In the genomic region with DNA sequence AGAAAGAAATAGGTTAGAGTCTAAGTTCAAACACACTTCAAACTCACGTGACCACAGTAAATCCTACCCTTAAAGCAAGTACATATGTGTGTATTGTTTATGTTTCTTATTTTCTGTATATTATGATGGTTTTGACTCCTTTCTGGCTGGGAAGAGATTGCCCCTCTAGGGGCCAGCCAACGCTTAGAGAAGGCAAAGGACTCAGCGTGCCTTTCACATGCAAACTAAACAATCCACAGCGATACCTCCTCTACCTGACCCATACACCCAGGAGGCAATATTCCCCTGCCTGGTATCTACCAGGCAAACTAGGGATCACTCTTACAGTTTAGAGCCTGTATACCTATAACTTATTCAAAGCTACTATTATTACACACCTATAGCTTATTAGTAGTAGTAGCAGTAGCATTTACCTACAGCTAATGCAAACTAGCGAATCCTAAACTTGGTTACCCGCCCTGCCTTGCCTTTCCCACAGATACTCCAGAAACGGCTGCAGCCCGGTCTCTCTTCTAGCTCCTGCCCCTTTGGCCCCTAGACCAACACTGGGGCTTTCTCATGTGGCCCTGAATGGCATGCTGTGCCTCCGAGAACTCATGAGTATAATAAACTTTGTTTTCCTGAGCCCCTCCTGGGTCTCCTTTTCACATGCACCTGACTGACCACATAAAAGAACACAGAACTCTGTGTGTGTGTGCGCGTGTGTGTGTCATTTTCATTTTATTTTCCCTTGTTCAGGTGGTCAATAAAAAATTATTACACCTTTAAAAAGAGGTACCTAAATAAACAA, we compare ENCODE assay signal across 14 cellular contexts. TPM values are rescaled to one million over a fixed set of nuclear protein-coding genes. Genes with fewer than 3 reads are reported as not detected.
DNase-seq lines count a peak whose midpoint lies in the region; ATAC-seq, FAIRE-seq and TF ChIP-seq lines count a peak whose summit lies in the region.
"Had no signal": no experiment of that assay in that cellular context is flagged by ENCODE, and none has a peak within 500 bp of the region (broad histone marks: within the 10 kb centered on the region; RNA-seq: fewer than 3 reads in every experiment).

No MANE protein-coding gene starts in this region.

- H3K9me3 ChIP-seq in endocrine pancreas (ENCODE audit: control insufficient read depth, low read length) = no peaks in the 10 kb centered on the region
- H3K9me3 ChIP-seq in neural cell (ENCODE audit: low read length) = no peaks in the 10 kb centered on the region

- peaks cover 33% of the 10 kb centered on the region for H3K4me1 ChIP-seq in endocrine pancreas (ENCODE audit: control insufficient read depth, insufficient read depth, low read length)

- DNase-seq in Calu3 (no peak), NCI-H1417 treated with DMSO at 0.1 percent for 48 hours (lab: John Stamatoyannopoulos, UW) (peak; percentile 24), head of caudate nucleus (no peak), urothelium cell line (ENCODE audit: low spot score) (no peak)
- DNase-seq: central memory CD4-positive, alpha-beta T cell; DMS 273 treated with DMSO at 0.1 percent for 48 hours; left cardiac atrium; NCI-H1436; T1000 had no signal

- CTCF ChIA-PET in Calu3 (lab: Charles Lee) = no interaction called here

- TF ChIP-seq EP300 in neural cell (conservative IDR thresholded peaks at IDR 0.05; ENCODE audit: poor library complexity, severe bottlenecking) = no peak

- TF ChIP-seq CTCF in Calu3 (IDR thresholded peaks at IDR 0.05; ENCODE audit: unreplicated experiment) (no peak), neural cell (IDR thresholded peaks at IDR 0.05; ENCODE audit: poor library complexity, severe bottlenecking) (no peak)

- H3K27me3 ChIP-seq in endocrine pancreas (ENCODE audit: control insufficient read depth, insufficient read depth, low read length) (no peaks in the 10 kb centered on the region), neural cell (ENCODE audit: insufficient read depth, low read depth, low read length) (no peaks in the 10 kb centered on the region)

- no TSS peak for BruUV-seq in Calu3 (replicated peaks; lab: Mats Ljungman, UMichigan)

- no peaks in the 10 kb centered on the region for H3K9me3 Mint-ChIP-seq in Calu3 (ENCODE audit: low read depth, unreplicated experiment)

- no peak for TF ChIP-seq RAD21 in neural cell (conservative IDR thresholded peaks at IDR 0.05)

- H3K9ac ChIP-seq in endocrine pancreas (ENCODE audit: control insufficient read depth, insufficient read depth, low read length) (no peak overlapping the region), neural cell (ENCODE audit: low read length) (no peak overlapping the region)

- no peak overlapping the region for H3K27ac ChIP-seq in neural cell (ENCODE audit: low read length)
- H3K27ac ChIP-seq: HL-60 had no signal

- H3K27me3 Mint-ChIP-seq in Calu3 (ENCODE audit: unreplicated experiment) = no peaks in the 10 kb centered on the region

- FAIRE-seq in urothelium cell line (lab: Jason Lieb, UNC) = no peak

- intact Hi-C loops in Calu3 (cut with micrococcal nuclease; ENCODE audit: unreplicated experiment) (loop anchor here (5.0 kb wide), 2 partner anchors 48 to 188 kb away; no protein-coding TSS in a partner anchor), head of caudate nucleus (cut with DNase I) (no loop called here)

- no peak overlapping the region for H3K4me2 ChIP-seq in neural cell (ENCODE audit: low read length)

- peaks cover 96% of the 10 kb centered on the region for H3K79me2 ChIP-seq in neural cell (replicated peaks; ENCODE audit: insufficient read depth, low read length)

- H3K36me3 Mint-ChIP-seq in Calu3 (ENCODE audit: insufficient read depth, unreplicated experiment) = peaks cover 34% of the 10 kb centered on the region

- no peaks in the 10 kb centered on the region for H3K36me3 ChIP-seq in endocrine pancreas (ENCODE audit: control insufficient read depth, insufficient read depth, low read length)
- H3K36me3 ChIP-seq in neural cell (ENCODE audit: insufficient read depth, low read length) = no peaks in the 10 kb centered on the region

- H3F3A ChIP-seq in neural cell (ENCODE audit: insufficient read depth, low read length, poor library complexity, severe bottlenecking) = no peaks in the 10 kb centered on the region

- H3K4me3 ChIP-seq in endocrine pancreas (ENCODE audit: control insufficient read depth, insufficient read depth, low read length) = peak overlapping the region; percentile 84
- peak overlapping the region; percentile 28 for H3K4me3 ChIP-seq in neural cell (ENCODE audit: low read length)

- H3K27ac Mint-ChIP-seq in Calu3 (ENCODE audit: unreplicated experiment) = peak overlapping the region; percentile 97

- H3K4me1 Mint-ChIP-seq in Calu3 (ENCODE audit: low read depth, unreplicated experiment) = peaks cover 40% of the 10 kb centered on the region

- ATAC-seq in GM21786 (IDR thresholded peaks at IDR 0.05; ENCODE audit: unreplicated experiment) (no peak), HG02840 (IDR thresholded peaks at IDR 0.05; ENCODE audit: low FRiP score, unreplicated experiment) (no peak)

- no peaks in the 10 kb centered on the region for H4K20me1 ChIP-seq in neural cell (ENCODE audit: insufficient read depth)

- peak overlapping the region; percentile 75 for H3K4me3 Mint-ChIP-seq in Calu3 (ENCODE audit: low read depth, unreplicated experiment)

- no peak overlapping the region for H2AFZ ChIP-seq in neural cell (ENCODE audit: low read depth, low read length)

- H3K9me2 ChIP-seq in neural cell (ENCODE audit: insufficient read depth, low read length) = no peaks in the 10 kb centered on the region

TF ChIP-seq in neural cell, 6 proteins besides CTCF, POLR2A, EP300 and RAD21:
- TF ChIP-seq, protein P1, sequence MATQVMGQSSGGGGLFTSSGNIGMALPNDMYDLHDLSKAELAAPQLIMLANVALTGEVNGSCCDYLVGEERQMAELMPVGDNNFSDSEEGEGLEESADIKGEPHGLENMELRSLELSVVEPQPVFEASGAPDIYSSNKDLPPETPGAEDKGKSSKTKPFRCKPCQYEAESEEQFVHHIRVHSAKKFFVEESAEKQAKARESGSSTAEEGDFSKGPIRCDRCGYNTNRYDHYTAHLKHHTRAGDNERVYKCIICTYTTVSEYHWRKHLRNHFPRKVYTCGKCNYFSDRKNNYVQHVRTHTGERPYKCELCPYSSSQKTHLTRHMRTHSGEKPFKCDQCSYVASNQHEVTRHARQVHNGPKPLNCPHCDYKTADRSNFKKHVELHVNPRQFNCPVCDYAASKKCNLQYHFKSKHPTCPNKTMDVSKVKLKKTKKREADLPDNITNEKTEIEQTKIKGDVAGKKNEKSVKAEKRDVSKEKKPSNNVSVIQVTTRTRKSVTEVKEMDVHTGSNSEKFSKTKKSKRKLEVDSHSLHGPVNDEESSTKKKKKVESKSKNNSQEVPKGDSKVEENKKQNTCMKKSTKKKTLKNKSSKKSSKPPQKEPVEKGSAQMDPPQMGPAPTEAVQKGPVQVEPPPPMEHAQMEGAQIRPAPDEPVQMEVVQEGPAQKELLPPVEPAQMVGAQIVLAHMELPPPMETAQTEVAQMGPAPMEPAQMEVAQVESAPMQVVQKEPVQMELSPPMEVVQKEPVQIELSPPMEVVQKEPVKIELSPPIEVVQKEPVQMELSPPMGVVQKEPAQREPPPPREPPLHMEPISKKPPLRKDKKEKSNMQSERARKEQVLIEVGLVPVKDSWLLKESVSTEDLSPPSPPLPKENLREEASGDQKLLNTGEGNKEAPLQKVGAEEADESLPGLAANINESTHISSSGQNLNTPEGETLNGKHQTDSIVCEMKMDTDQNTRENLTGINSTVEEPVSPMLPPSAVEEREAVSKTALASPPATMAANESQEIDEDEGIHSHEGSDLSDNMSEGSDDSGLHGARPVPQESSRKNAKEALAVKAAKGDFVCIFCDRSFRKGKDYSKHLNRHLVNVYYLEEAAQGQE (IDR thresholded peaks at IDR 0.05; ENCODE audit: borderline replicate concordance) = no peak
- TF ChIP-seq TAF1 (IDR thresholded peaks at IDR 0.05; ENCODE audit: low read depth) (no peak), MXI1 (conservative IDR thresholded peaks at IDR 0.05; ENCODE audit: poor library complexity, severe bottlenecking) (no peak), EZH2 (IDR thresholded peaks at IDR 0.05; ENCODE audit: borderline replicate concordance, insufficient read depth, low read length, poor library complexity, severe bottlenecking) (no peak), POLR2AphosphoS5 (IDR thresholded peaks at IDR 0.05) (no peak), SMC3 (conservative IDR thresholded peaks at IDR 0.05; ENCODE audit: poor library complexity) (no peak)

RNA-seq across cellular contexts. Expression of a gene that starts 14.0 kb away (rescaled TPM):
- total RNA-seq in Calu3 (2022) = 58.7 TPM in 2 replicates
- polyA plus RNA-seq in neural cell = 48.2 and 48.4 TPM in 2 replicates
- polyA minus RNA-seq in neural cell = 235 and 284 TPM in 2 replicates
